Comparison of ENCODE assay signal across 12 cellular contexts in genomic region chr2:117856415-117857210, GRCh38. TPM values are rescaled to one million over a fixed set of nuclear protein-coding genes. Genes with fewer than 3 reads are reported as not detected.
A peak's percentile ranks its signal among the peaks of the same experiment; 100 is the strongest.
DNase-seq lines count a peak whose midpoint lies in the region; ATAC-seq and TF ChIP-seq lines count a peak whose summit lies in the region.
"Had no signal": no experiment of that assay in that cellular context is flagged by ENCODE, and none has a peak within 500 bp of the region (broad histone marks: within the 10 kb centered on the region; RNA-seq: fewer than 3 reads in every experiment).

No MANE protein-coding gene starts in this region.

- H3K4me1 Mint-ChIP-seq in chondrocyte (ENCODE audit: low read depth): peaks cover 10% of the 10 kb centered on the region

- no peak overlapping the region for H2AK5ac ChIP-seq in mesendoderm (ENCODE audit: low read length)

- no peak for TF ChIP-seq EP300 in sigmoid colon (IDR thresholded peaks at IDR 0.05)

- H3K4me3 Mint-ChIP-seq in chondrocyte (ENCODE audit: unreplicated experiment): no peak overlapping the region
- H3K4me3 Mint-ChIP-seq: T-helper 1 cell treated with Interleukin-12 subunit alpha and Interleukin-12 subunit beta and Interleukin-4 antibody, amounts not matched to agents 30 μg/mL and 1 μg/mL, for 36 hours had no signal

- H3K23ac ChIP-seq in mesendoderm (ENCODE audit: low read length): no peak overlapping the region

- TF ChIP-seq POLR2A in sigmoid colon (IDR thresholded peaks at IDR 0.05): no peak

- H3K9me3 Mint-ChIP-seq in chondrocyte (ENCODE audit: low read depth): peaks cover 5% of the 10 kb centered on the region

- peaks cover under 1% of the 10 kb centered on the region for H3K27me3 Mint-ChIP-seq in chondrocyte (ENCODE audit: low read depth)

- no peaks in the 10 kb centered on the region for H3K36me3 ChIP-seq in mesendoderm (ENCODE audit: control insufficient read depth, insufficient read depth, low read length)
- no peaks in the 10 kb centered on the region for H3K36me3 ChIP-seq in H7 (replicated peaks; ENCODE audit: control insufficient read depth, insufficient read depth, low read length)
- no peaks in the 10 kb centered on the region for H3K36me3 ChIP-seq in sigmoid colon
- H3K36me3 ChIP-seq: thoracic aorta had no signal

- no peak overlapping the region for H2BK5ac ChIP-seq in mesendoderm (ENCODE audit: low read length)

- no peaks in the 10 kb centered on the region for H3K36me3 Mint-ChIP-seq in chondrocyte (ENCODE audit: low read depth)

- H2BK15ac ChIP-seq in mesendoderm (replicated peaks; ENCODE audit: low read depth): no peak overlapping the region

- H2BK120ac ChIP-seq in mesendoderm (ENCODE audit: low read depth, low read length): no peak overlapping the region

- H3K9me3 ChIP-seq in sigmoid colon: no peaks in the 10 kb centered on the region
- H3K9me3 ChIP-seq: thoracic aorta had no signal

- intact Hi-C loops in sigmoid colon (cut with DNase I): no loop called here

- H3K18ac ChIP-seq in mesendoderm (ENCODE audit: low read length): peak overlapping the region; percentile 65

- no peak overlapping the region for H4K8ac ChIP-seq in mesendoderm (ENCODE audit: low read depth, low read length)

- no peak overlapping the region for H3K4ac ChIP-seq in mesendoderm (ENCODE audit: low read depth, low read length)

- no peak overlapping the region for H3K4me2 ChIP-seq in mesendoderm (ENCODE audit: low read length)

- H3K27ac Mint-ChIP-seq in chondrocyte (ENCODE audit: unreplicated experiment): peak overlapping the region; percentile 68
- H3K27ac Mint-ChIP-seq: T-helper 1 cell treated with Interleukin-12 subunit alpha and Interleukin-12 subunit beta and Interleukin-4 antibody, amounts not matched to agents 30 μg/mL and 1 μg/mL, for 36 hours had no signal

- no peaks in the 10 kb centered on the region for H3K79me2 ChIP-seq in mesendoderm (ENCODE audit: control insufficient read depth, insufficient read depth, low read length)

- no CpG with 5 or more reads among the region's 4 CpGs for WGBS in mesendoderm (ENCODE audit: extremely low coverage, insufficient coverage, low lambda C conversion rate)
- 45 to 51% methylated on average over 4 of the region's 4 CpGs for WGBS in sigmoid colon, 2 donors

- no peak overlapping the region for H3K56ac ChIP-seq in mesendoderm (ENCODE audit: low read length)

- ATAC-seq in GM21723 (IDR thresholded peaks at IDR 0.05; ENCODE audit: unreplicated experiment): no peak

- peak; percentile 90 for DNase-seq in Caki2 (ENCODE audit: low read depth)
- DNase-seq in NCI-H226: peak; percentile 98
- no peak for DNase-seq in chondrocyte (ENCODE audit: low spot score)
- DNase-seq in mesendoderm: peak; percentile 57
- DNase-seq in central memory CD4-positive, alpha-beta T cell: no peak
- no peak for DNase-seq in H7
- no peak for DNase-seq in sigmoid colon
- DNase-seq: activated CD8-positive, alpha-beta memory T cell treated with anti-CD3 and anti-CD28 coated beads, Interleukin-2, amount 50 U/mL, for 4 hours; NCI-H526 treated with DMSO at 0.1 percent for 48 hours had no signal

- no peaks in the 10 kb centered on the region for H3K79me1 ChIP-seq in mesendoderm (ENCODE audit: low read length)

- TF ChIP-seq CTCF in chondrocyte (IDR thresholded peaks at IDR 0.05): no peak
- TF ChIP-seq CTCF in sigmoid colon (IDR thresholded peaks at IDR 0.05): no peak

- no peak overlapping the region for H4K5ac ChIP-seq in mesendoderm (ENCODE audit: low read length)

- peaks cover 5% of the 10 kb centered on the region for H3K4me1 ChIP-seq in mesendoderm (ENCODE audit: control insufficient read depth, low read depth, low read length)
- H3K4me1 ChIP-seq in sigmoid colon: peaks cover 0 to 6% (median 0%) of the 10 kb centered on the region in 4 donors

- H3K4me3 ChIP-seq in mesendoderm (ENCODE audit: low read length) (no peak overlapping the region), H7 (ENCODE audit: insufficient read depth, low read depth, low read length) (no peak overlapping the region), sigmoid colon (no peak overlapping the region)
- H3K4me3 ChIP-seq: thoracic aorta had no signal

- H3K9ac ChIP-seq in mesendoderm (ENCODE audit: low read length): no peak overlapping the region

- in situ Hi-C loops in Caki2 (cut with HindIII; ENCODE audit: low pct_unique_long_range_greater_than_20kb, low sequenced_read_pairs): no loop called here

- H3K27me3 ChIP-seq in mesendoderm (ENCODE audit: insufficient read depth, low read length, poor library complexity): no peaks in the 10 kb centered on the region
- H3K27me3 ChIP-seq in H7 (ENCODE audit: control insufficient read depth, insufficient read depth, low read length): peaks cover 2% of the 10 kb centered on the region
- H3K27me3 ChIP-seq in sigmoid colon: peaks cover 0 to 31% (median 17%) of the 10 kb centered on the region in 3 donors

- no peak overlapping the region for H3K27ac ChIP-seq in mesendoderm (ENCODE audit: low read depth, low read length)
- H3K27ac ChIP-seq in sigmoid colon: no peak overlapping the region
- H3K27ac ChIP-seq: thoracic aorta had no signal

RNA-seq across cellular contexts. Expression of gene DDX18, which starts 42.1 kb away (rescaled TPM):
- 50.3 and 57.7 TPM in 2 replicates for total RNA-seq in Caki2 (2014; rRNA removed; shearing (Covaris generic); ENCODE audit: low replicate concordance)
- total RNA-seq in chondrocyte (40.6 to 46.8 TPM (median 43.2 TPM) in 3 replicates), sigmoid colon (10 to 100 TPM; 33.0 to 41.0 (median 37.5) TPM)
- polyA plus RNA-seq in mesendoderm (2013, experiment 1 of 2): 151 TPM
- 155 TPM for polyA plus RNA-seq in mesendoderm (2013, experiment 2 of 2)
- 74.3 and 91.3 TPM in 2 replicates for total RNA-seq in H7 (2014; rRNA removed; shearing (Covaris generic))
- polyA plus RNA-seq in sigmoid colon: 10 to 100 TPM; 18.0 to 32.0 (median 19.7) TPM

Comparison
In these comparisons a context has a peak if more than half of its experiments do, and no peak if none do; other contexts are left out.
1. DNase-seq: peak in Caki2 (single experiment), NCI-H226 (single experiment) and mesendoderm (single experiment); none in chondrocyte (single experiment), central memory CD4-positive, alpha-beta T cell (single experiment), H7 (single experiment) and sigmoid colon (single experiment).